ENCODE assay signal across 13 cellular contexts in genomic region chr4:104989363-104989762, GRCh38.
DNase-seq lines count a peak whose midpoint lies in the region; ATAC-seq and TF ChIP-seq lines count a peak whose summit lies in the region.
"Had no signal": no experiment of that assay in that cellular context is flagged by ENCODE, and none has a peak within 500 bp of the region (broad histone marks: within the 10 kb centered on the region; RNA-seq: fewer than 3 reads in every experiment).

No MANE protein-coding gene starts in this region.

- H3K9me3 ChIP-seq in SJCRH30 (replicated peaks) (no peaks in the 10 kb centered on the region), BE2C (no peaks in the 10 kb centered on the region), testis (no peaks in the 10 kb centered on the region)

- 62 to 74% methylated on average over 4 of the region's 4 CpGs for WGBS in testis, 2 donors

- H3K4me1 ChIP-seq in SJCRH30 (peaks cover 12% of the 10 kb centered on the region), BE2C (no peaks in the 10 kb centered on the region), testis (no peaks in the 10 kb centered on the region)

- intact Hi-C loops in testis (cut with DNase I; ENCODE audit: low total_unique reads), result no loop called here

- H3K27me3 ChIP-seq in SJCRH30, result no peaks in the 10 kb centered on the region
- no peaks in the 10 kb centered on the region for H3K27me3 ChIP-seq in BE2C
- H3K27me3 ChIP-seq in testis, result no peaks in the 10 kb centered on the region

- H3K36me3 ChIP-seq in SJCRH30 (no peaks in the 10 kb centered on the region), BE2C (no peaks in the 10 kb centered on the region), testis (ENCODE audit: low read depth, missing control alignments) (no peaks in the 10 kb centered on the region)

- TF ChIP-seq CTCF in BE2C (IDR thresholded peaks at IDR 0.05; ENCODE audit: low read depth, low read length) (no peak), testis (IDR thresholded peaks at IDR 0.05) (no peak)

- no peak for ATAC-seq in esophagus mucosa
- ATAC-seq: activated naive CD8-positive, alpha-beta T cell treated with anti-CD3 and anti-CD28 coated beads, Interleukin-2, amount 50 U/mL, for 24 hours; GM12878 had no signal

- H3K4me3 ChIP-seq in SJCRH30 (no peak overlapping the region), BE2C (ENCODE audit: low read depth, low read length) (no peak overlapping the region), testis (no peak overlapping the region)
- H3K4me3 ChIP-seq: GM12878 had no signal

- peak; percentile 80 for DNase-seq in DMS53 (lab: John Stamatoyannopoulos, UW)
- DNase-seq in NCI-H1694 treated with DMSO at 0.1 percent for 48 hours (lab: John Stamatoyannopoulos, UW), result peak; percentile 30
- DNase-seq in SJCRH30, result peak; percentile 86 to 92
- DNase-seq in glomerular visceral epithelial cell (ENCODE audit: extremely low spot score), result peak; percentile 31
- DNase-seq in BE2C, result no peak
- DNase-seq in superior temporal gyrus (ENCODE audit: extremely low spot score), result no peak
- no peak for DNase-seq in testis
- DNase-seq: activated B cell treated with CpG ODN at 0.5 μM for 24 hours; activated naive CD8-positive, alpha-beta T cell treated with anti-CD3 and anti-CD28 coated beads, Interleukin-2, amount 50 U/mL, for 24 hours; KBM-7; left cardiac atrium had no signal

- TF ChIP-seq POLR2A in testis (IDR thresholded peaks at IDR 0.05), result no peak

- H3K27ac ChIP-seq in SJCRH30 (peak overlapping the region; percentile 54), testis (no peak overlapping the region)

Comparison
In these comparisons a context has a peak if more than half of its experiments do, and no peak if none do; other contexts are left out.
1. DNase-seq: peak in DMS53 (single experiment), NCI-H1694 treated with DMSO at 0.1 percent for 48 hours (single experiment), SJCRH30 (2 of 2) and glomerular visceral epithelial cell (single experiment); none in BE2C (single experiment), superior temporal gyrus (single experiment) and testis (single experiment).